Comparison of ENCODE assay signal across 1 cellular context in genomic region chr11:11725438-11725837, GRCh38.
TF ChIP-seq lines count a peak whose summit lies in the region.

No MANE protein-coding gene starts in this region.

TF ChIP-seq in K562, 482 proteins besides CTCF, POLR2A, EP300 and RAD21 (continued from another document):
- no peak for TF ChIP-seq CREB5 (CRISPR knock-in tag; IDR thresholded peaks at IDR 0.05)
